In the genomic region with DNA sequence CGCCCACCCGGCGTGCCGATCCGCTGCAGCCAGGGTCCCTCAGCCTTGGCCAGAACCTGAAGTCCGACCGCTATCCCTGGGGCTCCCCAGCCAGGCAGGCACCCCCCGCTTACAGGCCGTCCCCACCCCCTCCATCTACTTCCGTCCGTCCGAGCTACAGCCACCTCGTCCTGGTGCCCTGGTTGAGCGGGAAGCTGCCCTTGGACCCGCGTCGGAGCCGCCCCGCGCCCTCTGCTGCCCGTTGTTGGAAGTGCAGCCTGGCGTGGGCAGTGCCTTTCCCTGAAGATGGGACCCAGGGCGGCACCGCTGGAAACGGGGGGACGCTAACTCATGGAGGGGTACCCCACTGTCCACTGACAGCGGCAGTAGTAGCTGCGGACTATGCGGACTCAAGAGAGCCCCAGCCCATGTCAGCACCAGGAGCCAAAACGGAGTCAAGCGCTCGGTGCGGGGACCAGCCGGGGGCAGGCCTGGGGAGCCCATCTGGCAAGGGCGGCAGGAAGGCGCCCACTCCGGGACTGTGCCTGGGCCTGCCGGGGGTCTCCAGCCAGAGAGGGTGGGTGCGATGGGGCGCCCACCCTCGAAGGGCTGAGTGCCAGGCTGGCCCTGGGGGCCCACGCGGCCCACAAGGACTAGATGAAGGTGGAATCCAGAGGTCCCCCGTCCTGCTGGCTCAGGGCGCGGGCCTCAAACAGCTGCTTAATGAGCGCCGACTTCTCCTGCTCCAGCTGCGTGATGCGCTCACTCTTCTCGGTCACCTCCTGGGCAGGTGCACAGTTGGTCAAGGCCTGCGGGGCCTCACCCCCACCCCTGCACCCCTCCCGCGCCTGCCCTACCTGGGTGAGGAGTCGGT, we compare ENCODE assay signal across 8 cellular contexts. TPM values are rescaled to one million over a fixed set of nuclear protein-coding genes. Genes with fewer than 3 reads are reported as not detected.
DNase-seq lines count a peak whose midpoint lies in the region; ATAC-seq, FAIRE-seq and TF ChIP-seq lines count a peak whose summit lies in the region.

No MANE protein-coding gene starts in this region.

- ATAC-seq in pancreas (peak; percentile 64 to 85 (median 81)), HG03097 (IDR thresholded peaks at IDR 0.05; ENCODE audit: low FRiP score, unreplicated experiment) (no peak), GM18502 (IDR thresholded peaks at IDR 0.05; ENCODE audit: poor library complexity, unreplicated experiment) (no peak)

- H3K4me2 ChIP-seq in PC-9, result no peak overlapping the region

- BruUV-seq in PC-9 (replicated peaks; lab: Mats Ljungman, UMichigan), result no TSS peak

- no peaks in the 10 kb centered on the region for H3K9me2 ChIP-seq in PC-9 (ENCODE audit: insufficient read depth)

- H3K36me3 ChIP-seq in PC-9 (ENCODE audit: low read depth) (no peaks in the 10 kb centered on the region), pancreas (no peaks in the 10 kb centered on the region)

- peaks cover 8% of the 10 kb centered on the region; the same call in 1 of the 2 replicates for H4K20me1 ChIP-seq in PC-9 (ENCODE audit: insufficient read depth)

- DNase-seq in PC-9 (peak in 1 of 2 experiments; percentile 62), glomerular visceral epithelial cell (ENCODE audit: extremely low spot score) (peak; percentile 68), pancreas (peak in 5 of 6 donors; percentile 51 to 95 (median 81))
- peak; percentile 53 for DNase-seq in activated T-helper 9 cell treated with anti-CD3 and anti-CD28 coated beads, Interleukin-2, amount 50 U/mL, for 16 hours (ENCODE audit: low read depth)

- H3K27me3 ChIP-seq in PC-9 (ENCODE audit: insufficient read depth, low read depth), result no peaks in the 10 kb centered on the region
- H3K27me3 ChIP-seq in pancreas, result no peaks in the 10 kb centered on the region

- POLR2A ChIA-PET in PC-9 (lab: Charles Lee; ENCODE audit: unreplicated experiment), result interaction anchor here (0.6 kb wide), 1 partner anchor 96 kb away, joined by 3 read pairs; no protein-coding TSS in a partner anchor

- intact Hi-C loops in PC-9 (cut with micrococcal nuclease; ENCODE audit: unreplicated experiment), result no loop called here
- intact Hi-C loops in pancreas (cut with DNase I), result loop anchor here in 1 of 3 donors (2.0 kb wide), 1 partner anchor 15 kb away; no protein-coding TSS in a partner anchor

- no peaks in the 10 kb centered on the region for H3K9me3 ChIP-seq in PC-9 (ENCODE audit: insufficient read depth, low read depth)
- no peaks in the 10 kb centered on the region for H3K9me3 ChIP-seq in pancreas

- H3K27ac ChIP-seq in 22Rv1, result peak overlapping the region; percentile 47; the same call in 1 of the 2 replicates
- no peak overlapping the region for H3K27ac ChIP-seq in PC-9
- no peak overlapping the region for H3K27ac ChIP-seq in pancreas

- peaks cover 9% of the 10 kb centered on the region for H3F3A ChIP-seq in PC-9 (ENCODE audit: insufficient read depth, low read depth)

- peaks cover 14% of the 10 kb centered on the region; the same call in 1 of the 2 replicates for H3K79me2 ChIP-seq in PC-9 (ENCODE audit: low read depth)

- H3K4me1 ChIP-seq in PC-9 (replicated peaks; ENCODE audit: insufficient read depth) (peaks cover 14% of the 10 kb centered on the region), pancreas (no peaks in the 10 kb centered on the region)

- no peak for FAIRE-seq in pancreas (lab: Jason Lieb, UNC)

- TF ChIP-seq CTCF in 22Rv1 (IDR thresholded peaks at IDR 0.05) (peak; percentile 95), GM12872 (IDR thresholded peaks at IDR 0.05; ENCODE audit: insufficient read depth, low read depth, low read length) (peak; percentile 91), PC-9 (conservative IDR thresholded peaks at IDR 0.05) (peak; percentile 98), pancreas (IDR thresholded peaks at IDR 0.05) (peak; percentile 89 to 97 (median 92))

- no peak overlapping the region for H2AFZ ChIP-seq in PC-9

- no peak overlapping the region for H3K4me3 ChIP-seq in PC-9
- no peak overlapping the region for H3K4me3 ChIP-seq in pancreas

- WGBS in pancreas, 2 donors, result 39 to 40% methylated on average over 50 to 55 of the region's 55 CpGs

- CTCF ChIA-PET in PC-9 (lab: Charles Lee), result interaction anchor here (0.9 to 1.2 kb wide), 2 partner anchors 18 to 35 kb away, joined by 3 to 17 read pairs; partner anchors contain the start of gene NPDC1

RNA-seq across cellular contexts. Expression of gene SAPCD2, which starts 6.1 kb away (rescaled TPM):
- total RNA-seq in PC-9 (2021) (46.9 and 50.3 TPM in 2 replicates), pancreas (under 1 TPM; 0.04 to 0.97 (median 0.45) TPM)
- under 1 TPM; 0.30 to 0.38 TPM for polyA plus RNA-seq in pancreas

RNA-seq across cellular contexts. Expression of gene ENTPD2, which starts 10.4 kb away (rescaled TPM):
- total RNA-seq in PC-9 (2021) (9.0 and 14.1 TPM in 2 replicates), pancreas (1 to 10 TPM in 5 of 6 donors, under 1 TPM in 1; 0.91 to 4.5 (median 2.0) TPM)
- 1 to 10 TPM; 4.5 to 6.5 TPM for polyA plus RNA-seq in pancreas

RNA-seq across cellular contexts. Expression of gene UAP1L1, which starts 13.1 kb away (rescaled TPM):
- 9.9 and 14.7 TPM in 2 replicates for total RNA-seq in PC-9 (2021)
- 10 to 100 TPM in 1 of 6 donors, 1 to 10 TPM in 5; 5.2 to 13.6 (median 5.9) TPM for total RNA-seq in pancreas
- polyA plus RNA-seq in pancreas, result 10 to 100 TPM; 10.5 to 14.4 TPM

RNA-seq across cellular contexts. Expression of gene NPDC1, which starts 18.3 kb away (rescaled TPM):
- total RNA-seq in PC-9 (2021), result 89.8 and 137 TPM in 2 replicates
- 10 to 100 TPM; 31.5 to 70.9 (median 36.8) TPM for total RNA-seq in pancreas
- 100 to 1,000 TPM; 183 to 328 TPM for polyA plus RNA-seq in pancreas

RNA-seq across cellular contexts. Expression of gene MAN1B1, which starts 22.5 kb away (rescaled TPM):
- total RNA-seq in PC-9 (2021) (79.3 and 107 TPM in 2 replicates), pancreas (10 to 100 TPM; 22.0 to 33.5 (median 26.0) TPM)
- 10 to 100 TPM; 83.6 to 86.0 TPM for polyA plus RNA-seq in pancreas

Comparison
In these comparisons a context has a peak if more than half of its experiments do, and no peak if none do; other contexts are left out.
1. ATAC-seq: peak in pancreas (4 of 4); none in HG03097 (single experiment) and GM18502 (single experiment).
2. RNA of gene SAPCD2, which starts 6.1 kb away (total RNA-seq): 46.9 to 50.3 TPM in PC-9; 0.04 to 0.97 TPM in pancreas; every median in the first group is over 10 times any median in the second.
3. Peak in every context shown above with its lines, with median percentiles within 50 percentile points of each other: CTCF ChIP-seq.